Comparison of ENCODE assay signal across 10 cellular contexts in the genomic region with DNA sequence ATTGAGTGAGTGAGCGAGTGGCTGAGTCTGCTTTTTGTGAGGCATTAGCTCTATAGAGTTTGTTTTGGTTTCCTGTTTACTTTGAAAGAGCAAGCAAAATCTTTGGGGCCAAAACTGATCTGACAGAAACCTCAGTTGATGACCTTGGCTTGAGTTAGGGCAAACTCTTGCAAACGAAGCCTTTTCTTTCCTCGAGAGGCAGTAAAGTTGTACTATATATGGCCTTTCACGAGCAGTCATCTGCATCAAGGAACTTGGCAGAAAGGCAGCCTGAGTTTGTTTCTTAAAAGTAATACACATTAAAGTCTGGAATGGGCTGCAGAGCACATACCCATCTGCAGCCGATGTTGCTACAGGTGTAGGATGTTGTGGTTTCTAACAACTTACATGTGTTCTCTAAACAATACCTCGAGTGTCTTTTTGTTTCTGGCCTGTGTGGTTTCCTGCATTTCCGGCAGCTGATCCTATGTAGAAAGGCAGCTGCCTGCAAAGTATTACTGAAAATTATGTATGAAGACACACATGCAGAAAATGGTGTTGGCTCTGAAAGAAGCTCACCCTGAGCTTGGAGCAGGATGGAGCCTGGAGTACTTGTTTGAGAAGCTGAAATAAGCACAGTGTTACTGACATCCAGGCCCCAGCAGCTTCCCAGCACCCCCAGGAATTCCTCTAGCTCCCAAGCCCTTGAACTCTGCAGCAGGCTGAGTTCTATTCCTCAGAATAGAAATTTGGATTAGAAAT.
DNase-seq lines count a peak whose midpoint lies in the region; ATAC-seq and TF ChIP-seq lines count a peak whose summit lies in the region.
"Had no signal": no experiment of that assay in that cellular context is flagged by ENCODE, and none has a peak within 500 bp of the region (broad histone marks: within the 10 kb centered on the region; RNA-seq: fewer than 3 reads in every experiment).

No MANE protein-coding gene starts in this region.

- H3K36me3 Mint-ChIP-seq in central memory CD8-positive, alpha-beta T cell (ENCODE audit: insufficient read depth), result peaks cover 9% of the 10 kb centered on the region

- H3K4me1 Mint-ChIP-seq in central memory CD8-positive, alpha-beta T cell, result peaks cover 30% of the 10 kb centered on the region

- H3K9me3 ChIP-seq in uterus, result peaks cover 0 to 5% of the 10 kb centered on the region in 2 donors

- H3K27ac Mint-ChIP-seq in central memory CD8-positive, alpha-beta T cell (ENCODE audit: low read depth), result peak overlapping the region; percentile 3
- H3K27ac Mint-ChIP-seq: stimulated activated naive CD8-positive, alpha-beta T cell treated with anti-CD3 and anti-CD28 coated beads, Interleukin-15, Interleukin-2, amounts not matched to agents 100 ng/mL and 50 ng/mL, for 24 hours had no signal

- H3K9me3 Mint-ChIP-seq in central memory CD8-positive, alpha-beta T cell, result peaks cover 9% of the 10 kb centered on the region

- intact Hi-C loops in uterus (cut with DNase I; ENCODE audit: low total_unique reads) (no loop called here), Right ventricle myocardium inferior (cut with DNase I) (no loop called here)

- no peaks in the 10 kb centered on the region for H3K4me1 ChIP-seq in uterus
- H3K4me1 ChIP-seq: A549 had no signal

- peak overlapping the region; percentile 50 for H3K4me3 Mint-ChIP-seq in central memory CD8-positive, alpha-beta T cell
- H3K4me3 Mint-ChIP-seq: stimulated activated naive CD8-positive, alpha-beta T cell treated with anti-CD3 and anti-CD28 coated beads, Interleukin-15, Interleukin-2, amounts not matched to agents 100 ng/mL and 50 ng/mL, for 24 hours had no signal

- H3K36me3 ChIP-seq in uterus, result no peaks in the 10 kb centered on the region

- ATAC-seq in GM21825 (IDR thresholded peaks at IDR 0.05; ENCODE audit: unreplicated experiment), result peak; percentile 94
- peak; percentile 94 for ATAC-seq in central memory CD8-positive, alpha-beta T cell (replicated peaks; ENCODE audit: extremely low read depth, poor library complexity, severe bottlenecking)
- no peak for ATAC-seq in Right ventricle myocardium inferior
- ATAC-seq: A549 had no signal

- no peak for TF ChIP-seq POLR2A in uterus (IDR thresholded peaks at IDR 0.05)

- no peak for TF ChIP-seq CTCF in uterus (IDR thresholded peaks at IDR 0.05)

- H3K27me3 Mint-ChIP-seq in central memory CD8-positive, alpha-beta T cell, result no peaks in the 10 kb centered on the region

- H3K4me3 ChIP-seq in uterus, result no peak overlapping the region
- H3K4me3 ChIP-seq: A549 had no signal

- no peak overlapping the region for H3K27ac ChIP-seq in uterus
- H3K27ac ChIP-seq: A549 had no signal

- H3K27me3 ChIP-seq in uterus, result peaks cover 0 to 6% of the 10 kb centered on the region in 2 donors

- DNase-seq in NCI-H146 (lab: John Stamatoyannopoulos, UW), result peak; percentile 54
- no peak for DNase-seq in NCI-H146 treated with DMSO at 0.1 percent for 48 hours (lab: John Stamatoyannopoulos, UW; ENCODE audit: unreplicated experiment)
- peak; percentile 26 for DNase-seq in LHCN-M2 (ENCODE audit: low read depth)
- peak; percentile 26 to 62 for DNase-seq in central memory CD8-positive, alpha-beta T cell (ENCODE audit: low spot score in 2 of 2)
- DNase-seq in uterus, result no peak
- DNase-seq in superior temporal gyrus (ENCODE audit: extremely low spot score), result no peak
- DNase-seq in Right ventricle myocardium inferior (ENCODE audit: missing footprints), result no peak

Comparison
In these comparisons a context has a peak if more than half of its experiments do, and no peak if none do; other contexts are left out.
1. DNase-seq: peak in NCI-H146 (single experiment), LHCN-M2 (single experiment) and central memory CD8-positive, alpha-beta T cell (2 of 2); none in NCI-H146 treated with DMSO at 0.1 percent for 48 hours (single experiment), uterus (0 of 2), superior temporal gyrus (single experiment) and Right ventricle myocardium inferior (single experiment).